ENCODE assay signal across 8 cellular contexts in genomic region chr2:68253211-68254068, GRCh38. TPM values are rescaled to one million over a fixed set of nuclear protein-coding genes. Genes with fewer than 3 reads are reported as not detected.
A peak's percentile ranks its signal among the peaks of the same experiment; 100 is the strongest.
DNase-seq lines count a peak whose midpoint lies in the region; ATAC-seq and TF ChIP-seq lines count a peak whose summit lies in the region.

No MANE protein-coding gene starts in this region.

- H3K36me3 Mint-ChIP-seq in activated T-helper 2 cell treated with anti-CD3 and anti-CD28 coated beads, Interferon-gamma antibody, Interleukin-2, Interleukin-4, amounts not matched to agents 10 μg/mL and 5 μg/mL and 100 μg/mL, durations not matched to agents 14 hours and 24 hours and 36 hours (ENCODE audit: low read depth): peaks cover 18% of the 10 kb centered on the region
- no peaks in the 10 kb centered on the region for H3K36me3 Mint-ChIP-seq in glutamatergic neuron (ENCODE audit: unreplicated experiment)

- H3K27me3 Mint-ChIP-seq in activated T-helper 2 cell treated with anti-CD3 and anti-CD28 coated beads, Interferon-gamma antibody, Interleukin-2, Interleukin-4, amounts not matched to agents 10 μg/mL and 5 μg/mL and 100 μg/mL, durations not matched to agents 14 hours and 24 hours and 36 hours (ENCODE audit: low read depth): no peaks in the 10 kb centered on the region
- peaks cover 11% of the 10 kb centered on the region for H3K27me3 Mint-ChIP-seq in glutamatergic neuron (ENCODE audit: unreplicated experiment)

- peak overlapping the region; percentile 93 for H2AFZ ChIP-seq in Loucy (ENCODE audit: low read length)

- peaks cover 32% of the 10 kb centered on the region for H3K4me1 Mint-ChIP-seq in activated T-helper 2 cell treated with anti-CD3 and anti-CD28 coated beads, Interferon-gamma antibody, Interleukin-2, Interleukin-4, amounts not matched to agents 10 μg/mL and 5 μg/mL and 100 μg/mL, durations not matched to agents 14 hours and 24 hours and 36 hours (ENCODE audit: low read depth)
- H3K4me1 Mint-ChIP-seq in glutamatergic neuron (ENCODE audit: low read depth, unreplicated experiment): peaks cover 9% of the 10 kb centered on the region

- no peaks in the 10 kb centered on the region for H3K9me3 ChIP-seq in Loucy (ENCODE audit: insufficient read depth, low read depth, low read length)

- peaks cover 25% of the 10 kb centered on the region for H4K20me1 ChIP-seq in Loucy (ENCODE audit: insufficient read depth, low read length, poor library complexity, severe bottlenecking)

- peak overlapping the region; percentile 92 for H3K4me3 Mint-ChIP-seq in activated T-helper 2 cell treated with anti-CD3 and anti-CD28 coated beads, Interferon-gamma antibody, Interleukin-2, Interleukin-4, amounts not matched to agents 10 μg/mL and 5 μg/mL and 100 μg/mL, durations not matched to agents 14 hours and 24 hours and 36 hours (ENCODE audit: low read depth)
- H3K4me3 Mint-ChIP-seq in glutamatergic neuron (ENCODE audit: unreplicated experiment): peak overlapping the region; percentile 87

- TF ChIP-seq CTCF in Loucy (conservative IDR thresholded peaks at IDR 0.05; ENCODE audit: low read length) (no peak), glutamatergic neuron (IDR thresholded peaks at IDR 0.05; ENCODE audit: partially characterized antibody, unreplicated experiment) (no peak)

- no peaks in the 10 kb centered on the region for H3K36me3 ChIP-seq in Loucy (ENCODE audit: insufficient read depth, low read length)

- no peaks in the 10 kb centered on the region for H3K9me2 ChIP-seq in Loucy (replicated peaks; ENCODE audit: low read depth, low read length)

- intact Hi-C loops in activated T-helper 2 cell treated with anti-CD3 and anti-CD28 coated beads, Interferon-gamma antibody, Interleukin-2, Interleukin-4, amounts not matched to agents 10 μg/mL and 5 μg/mL and 100 μg/mL, durations not matched to agents 14 hours and 24 hours and 36 hours (cut with micrococcal nuclease): loop anchor here (5.0 to 10.0 kb wide), 3 partner anchors 481 to 1994 kb away; partner anchors contain the start of genes ARHGAP25 and TIA1
- intact Hi-C loops in sciatic nerve (cut with DNase I): no loop called here

- peaks cover 51% of the 10 kb centered on the region for H3K4me1 ChIP-seq in Loucy (ENCODE audit: insufficient read depth, low read length, poor library complexity, severe bottlenecking)

- peak; percentile 8 for DNase-seq in COR-L47 (lab: John Stamatoyannopoulos, UW)
- DNase-seq in activated T-helper 2 cell treated with anti-CD3 and anti-CD28 coated beads, Interferon-gamma antibody, Interleukin-2, Interleukin-4, amounts not matched to agents 10 μg/mL and 5 μg/mL and 100 μg/mL, durations not matched to agents 14 hours and 24 hours and 36 hours (ENCODE audit: low spot score): peak; percentile 12
- no peak for DNase-seq in glutamatergic neuron
- no peak for DNase-seq in sciatic nerve (ENCODE audit: low spot score)
- DNase-seq in 8988T: no peak

- peaks cover 64% of the 10 kb centered on the region for H3K79me2 ChIP-seq in Loucy (ENCODE audit: insufficient read depth, low read length)

- peak overlapping the region; percentile 86 for H3K4me2 ChIP-seq in Loucy (ENCODE audit: low read depth, low read length, poor library complexity, severe bottlenecking)

- no peaks in the 10 kb centered on the region for H3K27me3 ChIP-seq in Loucy (ENCODE audit: insufficient read depth, low read length, poor library complexity, severe bottlenecking)

- ATAC-seq in sciatic nerve (peak; percentile 49), GM21526 (IDR thresholded peaks at IDR 0.05; ENCODE audit: low FRiP score, unreplicated experiment) (no peak), GM19351 (IDR thresholded peaks at IDR 0.05; ENCODE audit: unreplicated experiment) (no peak)

- H3K9ac ChIP-seq in Loucy (ENCODE audit: low read depth, low read length, poor library complexity, severe bottlenecking): peak overlapping the region; percentile 95

- peaks cover 4% of the 10 kb centered on the region; the same call in 1 of the 2 replicates for H3F3A ChIP-seq in Loucy (ENCODE audit: low read depth)

- H3K4me3 ChIP-seq in Loucy (ENCODE audit: low read length, poor library complexity, severe bottlenecking): peak overlapping the region; percentile 83

- no peaks in the 10 kb centered on the region for H3K9me3 Mint-ChIP-seq in activated T-helper 2 cell treated with anti-CD3 and anti-CD28 coated beads, Interferon-gamma antibody, Interleukin-2, Interleukin-4, amounts not matched to agents 10 μg/mL and 5 μg/mL and 100 μg/mL, durations not matched to agents 14 hours and 24 hours and 36 hours
- peaks cover 9% of the 10 kb centered on the region for H3K9me3 Mint-ChIP-seq in glutamatergic neuron (ENCODE audit: unreplicated experiment)

- peak overlapping the region; percentile 97 for H3K27ac Mint-ChIP-seq in activated T-helper 2 cell treated with anti-CD3 and anti-CD28 coated beads, Interferon-gamma antibody, Interleukin-2, Interleukin-4, amounts not matched to agents 10 μg/mL and 5 μg/mL and 100 μg/mL, durations not matched to agents 14 hours and 24 hours and 36 hours
- peak overlapping the region; percentile 84 for H3K27ac Mint-ChIP-seq in glutamatergic neuron (ENCODE audit: unreplicated experiment)

RNA-seq across cellular contexts. Expression of gene PPP3R1, which starts 1.1 kb away (rescaled TPM):
- total RNA-seq in activated T-helper 2 cell treated with anti-CD3 and anti-CD28 coated beads, Interferon-gamma antibody, Interleukin-2, Interleukin-4, amounts not matched to agents 10 μg/mL and 5 μg/mL and 100 μg/mL, durations not matched to agents 14 hours and 24 hours and 36 hours: 77.3 and 78.6 TPM in 2 replicates
- total RNA-seq in glutamatergic neuron (ENCODE audit: unreplicated experiment): 53.4 TPM
- total RNA-seq in sciatic nerve: 64.0 TPM

Comparison
In these comparisons a context has a peak if more than half of its experiments do, and no peak if none do; other contexts are left out.
1. DNase-seq: peak in COR-L47 (single experiment) and activated T-helper 2 cell treated with anti-CD3 and anti-CD28 coated beads, Interferon-gamma antibody, Interleukin-2, Interleukin-4, amounts not matched to agents 10 μg/mL and 5 μg/mL and 100 μg/mL, durations not matched to agents 14 hours and 24 hours and 36 hours (single experiment); none in glutamatergic neuron (single experiment), sciatic nerve (single experiment) and 8988T (single experiment).